ENCODE assay signal across 7 cellular contexts in genomic region chr9:97984188-97985057, GRCh38.
DNase-seq lines count a peak whose midpoint lies in the region; ATAC-seq and TF ChIP-seq lines count a peak whose summit lies in the region.

No MANE protein-coding gene starts in this region.

- ATAC-seq in HG02840 (IDR thresholded peaks at IDR 0.05; ENCODE audit: low FRiP score, unreplicated experiment) = peak; percentile 28

- in situ Hi-C loops in GM13977 (cut with MboI; ENCODE audit: low pct_unique_long_range_greater_than_20kb, low sequenced_read_pairs, unreplicated experiment) = no loop called here

- no peaks in the 10 kb centered on the region for H3K27me3 ChIP-seq in layer of hippocampus (ENCODE audit: control insufficient read depth, insufficient read depth, low read length)

- DNase-seq in GM13977 (ENCODE audit: low spot score) (peak; percentile 85), NCI-H2196 treated with DMSO at 0.1 percent for 48 hours (lab: John Stamatoyannopoulos, UW; ENCODE audit: unreplicated experiment) (peak; percentile 29)
- peak; percentile 81 to 88 for DNase-seq in activated CD4-positive, alpha-beta T cell treated with anti-CD3 and anti-CD28 coated beads for 4 hours
- DNase-seq in stimulated activated CD4-positive, alpha-beta T cell treated with anti-CD3 and anti-CD28 coated beads, Interleukin-1b, Interleukin-23, amount 100 ng/mL, for 1 hour (ENCODE audit: low read depth in 2 of 2) = peak; percentile 32 to 69

- TF ChIP-seq CTCF in GM13977 (IDR thresholded peaks at IDR 0.05; ENCODE audit: extremely low read depth, insufficient read depth, missing control alignments) = no peak

- H3K27ac ChIP-seq in cingulate gyrus (ENCODE audit: low read depth, low read length) (peak overlapping the region; percentile 91), layer of hippocampus (ENCODE audit: low read depth, low read length) (peak overlapping the region; percentile 94)

Comparison
In these comparisons a context has a peak if more than half of its experiments do, and no peak if none do; other contexts are left out.
1. Peak in every context shown above with its lines: DNase-seq, ATAC-seq and H3K27ac ChIP-seq.
2. DNase-seq: peak in every context shown above with its lines; median percentile 85 in GM13977; 84 in activated CD4-positive, alpha-beta T cell treated with anti-CD3 and anti-CD28 coated beads for 4 hours; 50 in stimulated activated CD4-positive, alpha-beta T cell treated with anti-CD3 and anti-CD28 coated beads, Interleukin-1b, Interleukin-23, amount 100 ng/mL, for 1 hour; 29 in NCI-H2196 treated with DMSO at 0.1 percent for 48 hours.